In genomic region chr3:106566277-106566676, GRCh38 we compare ENCODE assay signal across 8 cellular contexts.
DNase-seq lines count a peak whose midpoint lies in the region; ATAC-seq and TF ChIP-seq lines count a peak whose summit lies in the region.

No MANE protein-coding gene starts in this region.

- H3K4me3 ChIP-seq in A673 (ENCODE audit: low read depth, low read length, poor library complexity, severe bottlenecking) (no peak overlapping the region), SK-N-SH (ENCODE audit: low read depth in 2 of 2, low read length in 1 of 2) (no peak overlapping the region), esophagus muscularis mucosa (no peak overlapping the region), spleen (no peak overlapping the region)

- H3K9ac ChIP-seq in SK-N-SH, result no peak overlapping the region

- no peak overlapping the region for H3K4me2 ChIP-seq in SK-N-SH

- TF ChIP-seq EP300 in SK-N-SH (IDR thresholded peaks at IDR 0.05; ENCODE audit: borderline replicate concordance in 1 of 2, low read depth in 1 of 2, low read length in 1 of 2) (no peak), esophagus muscularis mucosa (IDR thresholded peaks at IDR 0.05) (no peak)

- H3K9me3 ChIP-seq in A673 (ENCODE audit: low read depth, low read length, poor library complexity, severe bottlenecking), result no peaks in the 10 kb centered on the region
- no peaks in the 10 kb centered on the region for H3K9me3 ChIP-seq in SK-N-SH
- no peaks in the 10 kb centered on the region for H3K9me3 ChIP-seq in esophagus muscularis mucosa
- no peaks in the 10 kb centered on the region for H3K9me3 ChIP-seq in spleen

- no peaks in the 10 kb centered on the region for H3K9me2 ChIP-seq in SK-N-SH

- ATAC-seq in GM18867 (IDR thresholded peaks at IDR 0.05; ENCODE audit: unreplicated experiment), result peak; percentile 85
- ATAC-seq in HG02884 (IDR thresholded peaks at IDR 0.05; ENCODE audit: unreplicated experiment), result peak; percentile 97
- ATAC-seq in foreskin keratinocyte, result no peak

- no TSS peak for BruUV-seq in A673 (replicated peaks; lab: Mats Ljungman, UMichigan)

- CTCF ChIA-PET in A673 (lab: Charles Lee) (no interaction called here), SK-N-SH (lab: Yijun Ruan, JAX) (interaction anchor here (1.6 kb wide), 1 partner anchor 10 kb away, joined by 4 read pairs; no protein-coding TSS in a partner anchor)

- peak; percentile 28 for TF ChIP-seq RAD21 in SK-N-SH (IDR thresholded peaks at IDR 0.05; ENCODE audit: low read length)

- H3K36me3 ChIP-seq in A673 (ENCODE audit: insufficient read depth, low read length, poor library complexity, severe bottlenecking) (no peaks in the 10 kb centered on the region), SK-N-SH (replicated peaks in 1 of 2; ENCODE audit: control insufficient read depth in 1 of 2, insufficient read depth in 2 of 2, low read length in 1 of 2) (no peaks in the 10 kb centered on the region), esophagus muscularis mucosa (no peaks in the 10 kb centered on the region), spleen (no peaks in the 10 kb centered on the region)

- TF ChIP-seq CTCF in A673 (conservative IDR thresholded peaks at IDR 0.05; ENCODE audit: low read depth, low read length) (peak; percentile 21; the same call in 1 of the 2 replicates), SK-N-SH (IDR thresholded peaks at IDR 0.05) (no peak), esophagus muscularis mucosa (IDR thresholded peaks at IDR 0.05) (no peak), spleen (IDR thresholded peaks at IDR 0.05 in 8 of 11, conservative IDR thresholded peaks at IDR 0.05 in 3 of 11) (no peak), foreskin keratinocyte (conservative IDR thresholded peaks at IDR 0.05) (no peak)

- 53% methylated on average over 4 of the region's 4 CpGs for WGBS in SK-N-SH (ENCODE audit: low lambda C conversion rate)
- WGBS in esophagus muscularis mucosa, result 55% methylated on average over 4 of the region's 4 CpGs
- 44 to 59% (median 46%) methylated on average over 4 of the region's 4 CpGs for WGBS in spleen, 5 donors

- POLR2A ChIA-PET in A673 (lab: Charles Lee; ENCODE audit: low non-redundant PET) (no interaction called here), SK-N-SH (lab: Yijun Ruan, JAX) (no interaction called here)

- H2AFZ ChIP-seq in SK-N-SH (ENCODE audit: low read depth), result no peak overlapping the region

- H4K20me1 ChIP-seq in SK-N-SH (ENCODE audit: insufficient read depth), result no peaks in the 10 kb centered on the region

- TF ChIP-seq POLR2A in esophagus muscularis mucosa (IDR thresholded peaks at IDR 0.05; ENCODE audit: low read depth) (no peak), spleen (IDR thresholded peaks at IDR 0.05) (no peak)

- H3K27ac ChIP-seq in A673 (ENCODE audit: low read depth, low read length, poor library complexity, severe bottlenecking) (no peak overlapping the region), SK-N-SH (ENCODE audit: low read depth in 2 of 2, low read length in 1 of 2) (no peak overlapping the region), esophagus muscularis mucosa (replicated peaks in 1 of 4) (no peak overlapping the region), spleen (no peak overlapping the region), foreskin keratinocyte (no peak overlapping the region)

- H3K79me2 ChIP-seq in SK-N-SH (ENCODE audit: insufficient read depth), result no peaks in the 10 kb centered on the region

- no peaks in the 10 kb centered on the region for H3K27me3 ChIP-seq in A673 (replicated peaks; ENCODE audit: insufficient read depth, low read depth, low read length, poor library complexity)
- no peaks in the 10 kb centered on the region for H3K27me3 ChIP-seq in SK-N-SH (ENCODE audit: insufficient read depth)
- no peaks in the 10 kb centered on the region for H3K27me3 ChIP-seq in esophagus muscularis mucosa
- no peaks in the 10 kb centered on the region for H3K27me3 ChIP-seq in spleen (replicated peaks in 1 of 7)
- H3K27me3 ChIP-seq in foreskin keratinocyte, result no peaks in the 10 kb centered on the region

- H3K4me1 ChIP-seq in A673 (ENCODE audit: insufficient read depth, low read length, poor library complexity, severe bottlenecking), result peaks cover 5% of the 10 kb centered on the region
- H3K4me1 ChIP-seq in SK-N-SH (ENCODE audit: control insufficient read depth in 1 of 2, insufficient read depth in 2 of 2, low read depth in 1 of 2, low read length in 1 of 2), result peaks cover 0 to 5% of the 10 kb centered on the region in 2 experiments; a peak in 1 of 4 replicates
- H3K4me1 ChIP-seq in esophagus muscularis mucosa, result no peaks in the 10 kb centered on the region
- H3K4me1 ChIP-seq in spleen, result no peaks in the 10 kb centered on the region
- H3K4me1 ChIP-seq in foreskin keratinocyte, result no peaks in the 10 kb centered on the region

- intact Hi-C loops in A673 (cut with micrococcal nuclease; ENCODE audit: unreplicated experiment), result no loop called here
- intact Hi-C loops in esophagus muscularis mucosa (cut with DNase I), result no loop called here
- intact Hi-C loops in spleen (cut with DNase I; ENCODE audit: low total_unique reads), result no loop called here

- H3F3A ChIP-seq in SK-N-SH (replicated peaks; ENCODE audit: insufficient read depth), result no peaks in the 10 kb centered on the region

- DNase-seq in A673 (ENCODE audit: low spot score) (peak; percentile 36), SK-N-SH (no peak), esophagus muscularis mucosa (ENCODE audit: extremely low spot score) (no peak), spleen (no peak), foreskin keratinocyte (no peak), mucosa of gallbladder (ENCODE audit: low spot score) (no peak)

TF ChIP-seq in SK-N-SH, 30 proteins besides CTCF, POLR2A, EP300 and RAD21 (continues in another document):
- TF ChIP-seq, protein P1, sequence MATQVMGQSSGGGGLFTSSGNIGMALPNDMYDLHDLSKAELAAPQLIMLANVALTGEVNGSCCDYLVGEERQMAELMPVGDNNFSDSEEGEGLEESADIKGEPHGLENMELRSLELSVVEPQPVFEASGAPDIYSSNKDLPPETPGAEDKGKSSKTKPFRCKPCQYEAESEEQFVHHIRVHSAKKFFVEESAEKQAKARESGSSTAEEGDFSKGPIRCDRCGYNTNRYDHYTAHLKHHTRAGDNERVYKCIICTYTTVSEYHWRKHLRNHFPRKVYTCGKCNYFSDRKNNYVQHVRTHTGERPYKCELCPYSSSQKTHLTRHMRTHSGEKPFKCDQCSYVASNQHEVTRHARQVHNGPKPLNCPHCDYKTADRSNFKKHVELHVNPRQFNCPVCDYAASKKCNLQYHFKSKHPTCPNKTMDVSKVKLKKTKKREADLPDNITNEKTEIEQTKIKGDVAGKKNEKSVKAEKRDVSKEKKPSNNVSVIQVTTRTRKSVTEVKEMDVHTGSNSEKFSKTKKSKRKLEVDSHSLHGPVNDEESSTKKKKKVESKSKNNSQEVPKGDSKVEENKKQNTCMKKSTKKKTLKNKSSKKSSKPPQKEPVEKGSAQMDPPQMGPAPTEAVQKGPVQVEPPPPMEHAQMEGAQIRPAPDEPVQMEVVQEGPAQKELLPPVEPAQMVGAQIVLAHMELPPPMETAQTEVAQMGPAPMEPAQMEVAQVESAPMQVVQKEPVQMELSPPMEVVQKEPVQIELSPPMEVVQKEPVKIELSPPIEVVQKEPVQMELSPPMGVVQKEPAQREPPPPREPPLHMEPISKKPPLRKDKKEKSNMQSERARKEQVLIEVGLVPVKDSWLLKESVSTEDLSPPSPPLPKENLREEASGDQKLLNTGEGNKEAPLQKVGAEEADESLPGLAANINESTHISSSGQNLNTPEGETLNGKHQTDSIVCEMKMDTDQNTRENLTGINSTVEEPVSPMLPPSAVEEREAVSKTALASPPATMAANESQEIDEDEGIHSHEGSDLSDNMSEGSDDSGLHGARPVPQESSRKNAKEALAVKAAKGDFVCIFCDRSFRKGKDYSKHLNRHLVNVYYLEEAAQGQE (IDR thresholded peaks at IDR 0.05; ENCODE audit: low read depth, low read length), result no peak
- TF ChIP-seq FOXJ3 (CRISPR knock-in tag; IDR thresholded peaks at IDR 0.05) (no peak), RXRA (IDR thresholded peaks at IDR 0.05; ENCODE audit: borderline replicate concordance, low read depth) (no peak), POLR2AphosphoS5 (IDR thresholded peaks at IDR 0.05; ENCODE audit: low read depth, low read length) (no peak), ZBTB33 (IDR thresholded peaks at IDR 0.05; ENCODE audit: borderline replicate concordance, low read depth) (no peak), TEAD4 (IDR thresholded peaks at IDR 0.05; ENCODE audit: borderline replicate concordance, insufficient read depth) (no peak), RCOR1 (IDR thresholded peaks at IDR 0.05; ENCODE audit: low read length) (no peak), USF1 (IDR thresholded peaks at IDR 0.05; ENCODE audit: borderline replicate concordance, low read depth) (no peak), TCF12 (IDR thresholded peaks at IDR 0.05) (no peak)
- TF ChIP-seq, protein P2, sequence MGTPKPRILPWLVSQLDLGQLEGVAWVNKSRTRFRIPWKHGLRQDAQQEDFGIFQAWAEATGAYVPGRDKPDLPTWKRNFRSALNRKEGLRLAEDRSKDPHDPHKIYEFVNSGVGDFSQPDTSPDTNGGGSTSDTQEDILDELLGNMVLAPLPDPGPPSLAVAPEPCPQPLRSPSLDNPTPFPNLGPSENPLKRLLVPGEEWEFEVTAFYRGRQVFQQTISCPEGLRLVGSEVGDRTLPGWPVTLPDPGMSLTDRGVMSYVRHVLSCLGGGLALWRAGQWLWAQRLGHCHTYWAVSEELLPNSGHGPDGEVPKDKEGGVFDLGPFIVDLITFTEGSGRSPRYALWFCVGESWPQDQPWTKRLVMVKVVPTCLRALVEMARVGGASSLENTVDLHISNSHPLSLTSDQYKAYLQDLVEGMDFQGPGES (IDR thresholded peaks at IDR 0.05; ENCODE audit: low read depth, low read length), result no peak
